ENCODE assay signal across 22 cellular contexts in the genomic region with DNA sequence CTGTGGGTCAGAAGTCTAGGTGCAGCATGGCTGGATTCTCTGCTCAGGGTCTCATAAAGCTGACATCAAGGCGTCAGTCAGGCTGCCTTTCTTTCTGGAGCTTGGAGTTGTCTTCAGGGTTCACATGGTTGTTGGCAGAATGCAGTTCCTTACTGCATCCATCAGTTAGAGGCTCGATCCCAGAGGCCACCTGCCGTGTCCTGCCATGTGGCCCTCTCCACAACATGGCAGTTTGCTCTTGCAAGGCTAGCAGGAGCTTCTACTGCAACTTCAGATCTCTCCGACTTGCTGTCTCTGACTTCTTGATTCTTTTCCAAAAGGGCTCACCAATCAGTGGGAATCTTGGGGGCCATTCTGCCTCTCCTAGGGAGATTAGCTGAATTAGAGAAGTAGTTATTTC. TPM values are rescaled to one million over a fixed set of nuclear protein-coding genes. Genes with fewer than 3 reads are reported as not detected.
DNase-seq lines count a peak whose midpoint lies in the region; ATAC-seq and TF ChIP-seq lines count a peak whose summit lies in the region.
"Had no signal": no experiment of that assay in that cellular context is flagged by ENCODE, and none has a peak within 500 bp of the region (broad histone marks: within the 10 kb centered on the region; RNA-seq: fewer than 3 reads in every experiment).

No MANE protein-coding gene starts in this region.

- no peaks in the 10 kb centered on the region for H3K9me3 ChIP-seq in CD4-positive, CD25-positive, alpha-beta regulatory T cell (ENCODE audit: control insufficient read depth in 2 of 2, low read length in 2 of 2)
- no peaks in the 10 kb centered on the region for H3K9me3 ChIP-seq in vagina
- H3K9me3 ChIP-seq: A549, MG63, psoas muscle had no signal

- peak overlapping the region in 2 of 4 donors; percentile 5 to 10 for H3K4me3 Mint-ChIP-seq in CD4-positive, CD25-positive, alpha-beta regulatory T cell
- no peak overlapping the region for H3K4me3 Mint-ChIP-seq in activated CD8-positive, alpha-beta memory T cell treated with anti-CD3 and anti-CD28 coated beads, Interleukin-2, amount 10 ng/mL, durations not matched to agents 7 days and 5 days
- H3K4me3 Mint-ChIP-seq: T-helper 2 cell treated with Interferon-gamma antibody and Interleukin-4, amounts not matched to agents 5 μg/mL and 100 μg/mL, for 36 hours had no signal

- H3K9me3 Mint-ChIP-seq in CD4-positive, CD25-positive, alpha-beta regulatory T cell = no peaks in the 10 kb centered on the region
- H3K9me3 Mint-ChIP-seq in activated CD8-positive, alpha-beta memory T cell treated with anti-CD3 and anti-CD28 coated beads, Interleukin-2, amount 10 ng/mL, durations not matched to agents 7 days and 5 days (ENCODE audit: low read depth) = no peaks in the 10 kb centered on the region
- H3K9me3 Mint-ChIP-seq: IgD-negative memory B cell; T-helper 2 cell treated with Interferon-gamma antibody and Interleukin-4, amounts not matched to agents 5 μg/mL and 100 μg/mL, for 36 hours had no signal

- peaks cover 22 to 67% (median 39%) of the 10 kb centered on the region in 4 donors for H3K4me1 Mint-ChIP-seq in CD4-positive, CD25-positive, alpha-beta regulatory T cell
- H3K4me1 Mint-ChIP-seq in activated CD8-positive, alpha-beta memory T cell treated with anti-CD3 and anti-CD28 coated beads, Interleukin-2, amount 10 ng/mL, durations not matched to agents 7 days and 5 days = peaks cover 68% of the 10 kb centered on the region

- peak; percentile 28 for DNase-seq in NCI-H82 (lab: John Stamatoyannopoulos, UW)
- no peak for DNase-seq in NCI-H82 treated with DMSO at 0.1 percent for 48 hours (lab: John Stamatoyannopoulos, UW; ENCODE audit: unreplicated experiment)
- DNase-seq in CD4-positive, CD25-positive, alpha-beta regulatory T cell = no peak
- DNase-seq in activated CD8-positive, alpha-beta memory T cell treated with anti-CD3 and anti-CD28 coated beads, Interleukin-2, amount 10 ng/mL, durations not matched to agents 7 days and 5 days = no peak
- DNase-seq in epithelial cell of prostate (ENCODE audit: low read depth, low spot score) = no peak
- DNase-seq in NCI-H345 treated with DMSO at 0.1 percent for 48 hours (lab: John Stamatoyannopoulos, UW; ENCODE audit: unreplicated experiment) = no peak
- no peak for DNase-seq in hippocampal formation (lab: John Stamatoyannopoulos, UW)
- no peak for DNase-seq in vagina (ENCODE audit: extremely low spot score in 2 of 2)
- DNase-seq: activated CD4-positive, CD25-positive, alpha-beta regulatory T cell; C1 segment of cervical spinal cord; DND-41; MG63; midbrain; NCI-H146; NCI-H2171 treated with DMSO at 0.1 percent for 48 hours; NCI-H69; psoas muscle; stimulated activated CD4-positive, alpha-beta T cell treated with anti-CD3 and anti-CD28 coated beads, Interleukin-2, amount 100 ng/mL, for 48 hours had no signal

- CTCF ChIA-PET in activated CD8-positive, alpha-beta memory T cell treated with anti-CD3 and anti-CD28 coated beads, Interleukin-2, amount 10 ng/mL, durations not matched to agents 7 days and 5 days (lab: Charles Lee) = interaction anchor here (0.8 to 7.3 kb wide), 15 partner anchors 10 to 301 kb away, joined by 3 to 144 read pairs (median 4); partner anchors contain the start of gene PITPNC1

- peaks cover 10% of the 10 kb centered on the region for H3K36me3 Mint-ChIP-seq in CD4-positive, CD25-positive, alpha-beta regulatory T cell
- H3K36me3 Mint-ChIP-seq in activated CD8-positive, alpha-beta memory T cell treated with anti-CD3 and anti-CD28 coated beads, Interleukin-2, amount 10 ng/mL, durations not matched to agents 7 days and 5 days = peaks cover 27% of the 10 kb centered on the region

- peak overlapping the region; percentile 72 to 97 (median 91) for H3K27ac Mint-ChIP-seq in CD4-positive, CD25-positive, alpha-beta regulatory T cell
- H3K27ac Mint-ChIP-seq in activated CD8-positive, alpha-beta memory T cell treated with anti-CD3 and anti-CD28 coated beads, Interleukin-2, amount 10 ng/mL, durations not matched to agents 7 days and 5 days = peak overlapping the region; percentile 34

- H3K4me3 ChIP-seq in CD4-positive, CD25-positive, alpha-beta regulatory T cell (ENCODE audit: low read depth, low read length) = no peak overlapping the region
- H3K4me3 ChIP-seq in vagina = no peak overlapping the region
- H3K4me3 ChIP-seq: A549, MG63, psoas muscle, skin epidermis had no signal

- intact Hi-C loops in vagina (cut with DNase I) = no loop called here

- no peak overlapping the region for H3K27ac ChIP-seq in CD4-positive, CD25-positive, alpha-beta regulatory T cell (ENCODE audit: insufficient read depth, low read length, poor library complexity, severe bottlenecking)
- H3K27ac ChIP-seq in epithelial cell of prostate (peak overlapping the region; percentile 78), vagina (no peak overlapping the region)
- H3K27ac ChIP-seq: psoas muscle had no signal

- no peaks in the 10 kb centered on the region for H3K27me3 ChIP-seq in CD4-positive, CD25-positive, alpha-beta regulatory T cell (ENCODE audit: control insufficient read depth, insufficient read depth, low read length)
- H3K27me3 ChIP-seq in vagina = no peaks in the 10 kb centered on the region
- H3K27me3 ChIP-seq: MG63 had no signal

- peaks cover 27% of the 10 kb centered on the region for H3K4me1 ChIP-seq in CD4-positive, CD25-positive, alpha-beta regulatory T cell (ENCODE audit: control insufficient read depth, insufficient read depth, low read length, poor library complexity, severe bottlenecking)
- H3K4me1 ChIP-seq in vagina = peaks cover 21% of the 10 kb centered on the region
- H3K4me1 ChIP-seq: psoas muscle had no signal

- no peak for ATAC-seq in CD4-positive, CD25-positive, alpha-beta regulatory T cell (ENCODE audit: low read depth in 2 of 2)
- no peak for ATAC-seq in activated CD8-positive, alpha-beta memory T cell treated with anti-CD3 and anti-CD28 coated beads, Interleukin-2, amount 10 ng/mL, durations not matched to agents 7 days and 5 days
- ATAC-seq: A549, psoas muscle had no signal

- H3K27me3 Mint-ChIP-seq in CD4-positive, CD25-positive, alpha-beta regulatory T cell = no peaks in the 10 kb centered on the region
- no peaks in the 10 kb centered on the region for H3K27me3 Mint-ChIP-seq in activated CD8-positive, alpha-beta memory T cell treated with anti-CD3 and anti-CD28 coated beads, Interleukin-2, amount 10 ng/mL, durations not matched to agents 7 days and 5 days
- H3K27me3 Mint-ChIP-seq: IgD-negative memory B cell had no signal

- TF ChIP-seq POLR2A in vagina (IDR thresholded peaks at IDR 0.05) = no peak

- H3K36me3 ChIP-seq in CD4-positive, CD25-positive, alpha-beta regulatory T cell (ENCODE audit: control insufficient read depth, insufficient read depth, low read length) = no peaks in the 10 kb centered on the region
- H3K36me3 ChIP-seq in vagina = no peaks in the 10 kb centered on the region
- H3K36me3 ChIP-seq: MG63 had no signal

- TF ChIP-seq CTCF in vagina (IDR thresholded peaks at IDR 0.05) = no peak

RNA-seq across cellular contexts. Expression of gene PITPNC1, which starts 11.9 kb away (rescaled TPM):
- total RNA-seq in CD4-positive, CD25-positive, alpha-beta regulatory T cell = 47.9 TPM
- 10 to 100 TPM; 27.3 to 39.5 (median 39.0) TPM for polyA plus RNA-seq in CD4-positive, CD25-positive, alpha-beta regulatory T cell
- 10 to 100 TPM; 44.9 to 67.6 TPM for total RNA-seq in activated CD8-positive, alpha-beta memory T cell treated with anti-CD3 and anti-CD28 coated beads, Interleukin-2, amount 10 ng/mL, durations not matched to agents 7 days and 5 days
- 8.1 TPM for total RNA-seq in vagina

RNA-seq across cellular contexts. Expression of gene PSMD12, which starts 22.6 kb away (rescaled TPM):
- 44.2 TPM for total RNA-seq in CD4-positive, CD25-positive, alpha-beta regulatory T cell
- polyA plus RNA-seq in CD4-positive, CD25-positive, alpha-beta regulatory T cell = 10 to 100 TPM; 31.7 to 42.7 (median 37.0) TPM
- 10 to 100 TPM; 52.8 to 63.2 TPM for total RNA-seq in activated CD8-positive, alpha-beta memory T cell treated with anti-CD3 and anti-CD28 coated beads, Interleukin-2, amount 10 ng/mL, durations not matched to agents 7 days and 5 days
- 26.0 TPM for total RNA-seq in vagina
